20 cellular contexts compared by ENCODE assay signal in genomic region chr1:87795615-87796337, GRCh38.
A peak's percentile ranks its signal among the peaks of the same experiment; 100 is the strongest.
DNase-seq lines count a peak whose midpoint lies in the region; ATAC-seq, FAIRE-seq and TF ChIP-seq lines count a peak whose summit lies in the region.
"Had no signal": no experiment of that assay in that cellular context is flagged by ENCODE, and none has a peak within 500 bp of the region (broad histone marks: within the 10 kb centered on the region; RNA-seq: fewer than 3 reads in every experiment).

No MANE protein-coding gene starts in this region.

- DNase-seq in A549 (ENCODE audit: low read depth in 1 of 2, low spot score in 1 of 2) (peak; percentile 41 to 89), NCI-H526 treated with DMSO at 0.1 percent for 48 hours (lab: John Stamatoyannopoulos, UW) (peak; percentile 57), foreskin keratinocyte (no peak), mesothelial cell of epicardium (ENCODE audit: low spot score in 2 of 2, unreplicated experiment in 2 of 2) (no peak), DMS153 (lab: John Stamatoyannopoulos, UW) (no peak), iPS-NIHi11 (ENCODE audit: low spot score) (no peak), GOT3 (lab: John Stamatoyannopoulos, UW) (no peak)
- DNase-seq: activated B cell treated with CpG ODN at 0.5 μM for 24 hours; esophagus squamous epithelium; left ventricle myocardium superior; MM.1S; naive B cell; NCI-H187; NK-92 treated with Interleukin-12 subunit alpha and Interleukin-12 subunit beta, amount 100 ng/mL, for 24 hours; SHP77; spleen had no signal

- TF ChIP-seq POLR2A in A549 (IDR thresholded peaks at IDR 0.05; ENCODE audit: low read length) = no peak

- CTCF ChIA-PET in A549 (lab: Yijun Ruan, JAX) = no interaction called here

- peak overlapping the region; percentile 72 for H3K27ac Mint-ChIP-seq in mesothelial cell of epicardium
- H3K27ac Mint-ChIP-seq: activated B cell treated with CpG ODN at 0.5 μM for 24 hours; CD14-positive monocyte; stimulated activated memory B cell treated with anti-CD40 and anti-IgM and Interleukin-4, amounts not matched to agents 10 μg/mL and 1 μg/mL and 100 μg/mL, for 72 hours had no signal

- TF ChIP-seq CTCF in A549 (IDR thresholded peaks at IDR 0.05) (no peak), foreskin keratinocyte (conservative IDR thresholded peaks at IDR 0.05) (no peak), mesothelial cell of epicardium (IDR thresholded peaks at IDR 0.05; ENCODE audit: unreplicated experiment) (no peak)

- no peak for TF ChIP-seq EP300 in A549 (IDR thresholded peaks at IDR 0.05)

- no peak for FAIRE-seq in A549 (lab: Jason Lieb, UNC)

- no peak overlapping the region for H3K4me3 Mint-ChIP-seq in mesothelial cell of epicardium
- H3K4me3 Mint-ChIP-seq: activated B cell treated with CpG ODN at 0.5 μM for 24 hours; CD14-positive monocyte; naive B cell; stimulated activated memory B cell treated with anti-CD40 and anti-IgM and Interleukin-4, amounts not matched to agents 10 μg/mL and 1 μg/mL and 100 μg/mL, for 72 hours had no signal

- ATAC-seq in A549 (peak; percentile 86 to 92), foreskin keratinocyte (peak; percentile 13), HG03196 (IDR thresholded peaks at IDR 0.05; ENCODE audit: unreplicated experiment) (no peak)
- ATAC-seq: left ventricle myocardium superior; stimulated activated memory B cell treated with anti-CD40 and anti-IgM and Interleukin-4, amounts not matched to agents 10 μg/mL and 1 μg/mL and 100 μg/mL, for 72 hours had no signal

- H3K27me3 ChIP-seq in foreskin keratinocyte = no peaks in the 10 kb centered on the region
- H3K27me3 ChIP-seq: esophagus squamous epithelium, spleen, thyroid gland had no signal

- peaks cover 30% of the 10 kb centered on the region for H3K4me1 Mint-ChIP-seq in mesothelial cell of epicardium
- H3K4me1 Mint-ChIP-seq: activated B cell treated with CpG ODN at 0.5 μM for 24 hours; CD14-positive monocyte; naive B cell; stimulated activated memory B cell treated with anti-CD40 and anti-IgM and Interleukin-4, amounts not matched to agents 10 μg/mL and 1 μg/mL and 100 μg/mL, for 72 hours had no signal

- no peaks in the 10 kb centered on the region for H3K36me3 Mint-ChIP-seq in mesothelial cell of epicardium
- H3K36me3 Mint-ChIP-seq: CD14-positive monocyte; naive B cell; stimulated activated memory B cell treated with anti-CD40 and anti-IgM and Interleukin-4, amounts not matched to agents 10 μg/mL and 1 μg/mL and 100 μg/mL, for 72 hours had no signal

- no peaks in the 10 kb centered on the region for H3K9me3 ChIP-seq in A549
- H3K9me3 ChIP-seq: esophagus squamous epithelium, spleen, thyroid gland had no signal

- peaks cover 34% of the 10 kb centered on the region for H3K4me1 ChIP-seq in A549
- H3K4me1 ChIP-seq in foreskin keratinocyte = peaks cover 4% of the 10 kb centered on the region
- H3K4me1 ChIP-seq: esophagus squamous epithelium, spleen, thyroid gland had no signal

- 0% methylated on average over 3 of the region's 3 CpGs for WGBS in A549 (ENCODE audit: missing lambda C conversion rate)

- TF ChIP-seq RAD21 in A549 (conservative IDR thresholded peaks at IDR 0.05 in 1 of 2, IDR thresholded peaks at IDR 0.05 in 1 of 2) = peak; percentile 9 to 30; a peak in 3 of 5 replicates

- H3K4me2 ChIP-seq in A549 = peak overlapping the region; percentile 96

- H3K27me3 Mint-ChIP-seq in mesothelial cell of epicardium (ENCODE audit: low read depth) = no peaks in the 10 kb centered on the region
- H3K27me3 Mint-ChIP-seq: activated B cell treated with CpG ODN at 0.5 μM for 24 hours; naive B cell; stimulated activated memory B cell treated with anti-CD40 and anti-IgM and Interleukin-4, amounts not matched to agents 10 μg/mL and 1 μg/mL and 100 μg/mL, for 72 hours had no signal

- peak overlapping the region; percentile 30; the same call in 2 of the 3 replicates for H3K4me3 ChIP-seq in A549
- H3K4me3 ChIP-seq: esophagus squamous epithelium, spleen, thyroid gland had no signal

- peaks cover 9% of the 10 kb centered on the region for H3K9me3 Mint-ChIP-seq in mesothelial cell of epicardium
- H3K9me3 Mint-ChIP-seq: stimulated activated memory B cell treated with anti-CD40 and anti-IgM and Interleukin-4, amounts not matched to agents 10 μg/mL and 1 μg/mL and 100 μg/mL, for 72 hours had no signal

- H3K27ac ChIP-seq in A549 = peak overlapping the region; percentile 91 to 95
- H3K27ac ChIP-seq in foreskin keratinocyte = no peak overlapping the region
- H3K27ac ChIP-seq: esophagus squamous epithelium, spleen, thyroid gland had no signal

- POLR2A ChIA-PET in A549 (lab: Yijun Ruan, JAX) = interaction anchor here (1.0 kb wide), 1 partner anchor 10 kb away, joined by 4 read pairs; no protein-coding TSS in a partner anchor

TF ChIP-seq in A549, 52 proteins besides CTCF, POLR2A, EP300 and RAD21:
- peak; percentile 46; the same call in 1 of the 2 replicates for TF ChIP-seq MAX (IDR thresholded peaks at IDR 0.05)
- peak; percentile 39; the same call in 1 of the 2 replicates for TF ChIP-seq GATA3 (IDR thresholded peaks at IDR 0.05; ENCODE audit: borderline replicate concordance)
- TF ChIP-seq BCL3 (IDR thresholded peaks at IDR 0.05) = 0 out of 3 replicates have a peak, but pooled peaks have one; percentile 32
- TF ChIP-seq NR3C1 (IDR thresholded peaks at IDR 0.05) = no peak
- TF ChIP-seq NPAS2 (CRISPR knock-in tag; IDR thresholded peaks at IDR 0.05; ENCODE audit: borderline replicate concordance) = no peak

Comparison
In these comparisons a context has a peak if more than half of its experiments do, and no peak if none do; other contexts are left out.
1. DNase-seq: peak in A549 (2 of 2) and NCI-H526 treated with DMSO at 0.1 percent for 48 hours (single experiment); none in foreskin keratinocyte (0 of 2), mesothelial cell of epicardium (0 of 2), DMS153 (single experiment), iPS-NIHi11 (single experiment) and GOT3 (single experiment).